26 cellular contexts compared by ENCODE assay signal in genomic region chr20:57611605-57612311, GRCh38. TPM values are rescaled to one million over a fixed set of nuclear protein-coding genes. Genes with fewer than 3 reads are reported as not detected.
DNase-seq lines count a peak whose midpoint lies in the region; ATAC-seq and TF ChIP-seq lines count a peak whose summit lies in the region.
"Had no signal": no experiment of that assay in that cellular context is flagged by ENCODE, and none has a peak within 500 bp of the region (broad histone marks: within the 10 kb centered on the region; RNA-seq: fewer than 3 reads in every experiment).

No MANE protein-coding gene starts in this region.

- H3K27me3 ChIP-seq in transverse colon: no peaks in the 10 kb centered on the region
- H3K27me3 ChIP-seq: neural progenitor cell, upper lobe of left lung had no signal

- no peaks in the 10 kb centered on the region for H3K27me3 Mint-ChIP-seq in activated T-cell treated with anti-CD3 and anti-CD28 coated beads, Interleukin-2, amount 50 U/mL, for 24 hours
- H3K27me3 Mint-ChIP-seq in activated T-cell treated with anti-CD3 and anti-CD28 coated beads, Interleukin-2, amount 50 U/mL, for 4 hours (ENCODE audit: low read depth): no peaks in the 10 kb centered on the region
- H3K27me3 Mint-ChIP-seq: B cell; stimulated activated naive CD8-positive, alpha-beta T cell treated with anti-CD3 and anti-CD28 coated beads, Interleukin-15, amount 100 ng/mL, for 72 hours; T-helper 17 cell had no signal

- DNase-seq in activated T-cell treated with anti-CD3 and anti-CD28 coated beads, Interleukin-2, amount 50 U/mL, for 24 hours: peak; percentile 14
- no peak for DNase-seq in activated T-cell treated with anti-CD3 and anti-CD28 coated beads, Interleukin-2, amount 50 U/mL, for 4 hours
- DNase-seq in left cardiac atrium (no peak), mucosa of descending colon (peak in 1 of 3 donors; percentile 39), transverse colon (peak; percentile 6), NCI-H748 (lab: John Stamatoyannopoulos, UW; ENCODE audit: unreplicated experiment) (no peak)
- DNase-seq in stimulated activated naive CD8-positive, alpha-beta T cell treated with anti-CD3 and anti-CD28 coated beads, Interleukin-15, Interleukin-2, amounts not matched to agents 100 U/mL and 50 U/mL, for 24 hours: no peak
- DNase-seq in stimulated activated CD4-positive, alpha-beta T cell treated with anti-CD3 and anti-CD28 coated beads, Interleukin-4, amount 100 ng/mL, for 1 hour: no peak
- DNase-seq: activated CD4-positive, alpha-beta T cell treated with anti-CD3 and anti-CD28 coated beads, Interleukin-2, amount 50 U/mL, for 48 hours; activated naive CD4-positive, alpha-beta T cell treated with anti-CD3 and anti-CD28 coated beads, Interleukin-2, amount 50 U/mL, for 16 hours; COR-L47; DMS79 treated with DMSO at 0.1 percent for 48 hours; Kasumi-1; NCI-H1048; NCI-H2029; NCI-H2227 treated with DMSO at 0.1 percent for 48 hours; stimulated activated naive CD8-positive, alpha-beta T cell treated with anti-CD3 and anti-CD28 coated beads, Interleukin-15, amount 100 ng/mL, for 72 hours; T-helper 17 cell; WERI-Rb-1 had no signal

- H3K9me3 ChIP-seq in mucosa of descending colon (no peaks in the 10 kb centered on the region), transverse colon (no peaks in the 10 kb centered on the region)
- H3K9me3 ChIP-seq: SJCRH30, upper lobe of left lung had no signal

- no peak overlapping the region for H3K4me3 ChIP-seq in mucosa of descending colon
- H3K4me3 ChIP-seq in transverse colon: no peak overlapping the region
- H3K4me3 ChIP-seq: neural progenitor cell, SJCRH30, upper lobe of left lung had no signal

- WGBS in transverse colon (ENCODE audit: low coverage in 1 of 2), 2 donors: 43 to 84% methylated on average over 4 to 18 of the region's 18 CpGs

- H3K27ac Mint-ChIP-seq in activated T-cell treated with anti-CD3 and anti-CD28 coated beads, Interleukin-2, amount 50 U/mL, for 24 hours: no peak overlapping the region
- H3K27ac Mint-ChIP-seq: stimulated activated naive CD8-positive, alpha-beta T cell treated with anti-CD3 and anti-CD28 coated beads, Interleukin-15, amount 100 ng/mL, for 72 hours had no signal

- no peaks in the 10 kb centered on the region for H3K9me3 Mint-ChIP-seq in activated T-cell treated with anti-CD3 and anti-CD28 coated beads, Interleukin-2, amount 50 U/mL, for 24 hours
- H3K9me3 Mint-ChIP-seq in activated T-cell treated with anti-CD3 and anti-CD28 coated beads, Interleukin-2, amount 50 U/mL, for 4 hours: no peaks in the 10 kb centered on the region
- H3K9me3 Mint-ChIP-seq: neural progenitor cell; stimulated activated naive CD8-positive, alpha-beta T cell treated with anti-CD3 and anti-CD28 coated beads, Interleukin-15, amount 100 ng/mL, for 72 hours had no signal

- in situ Hi-C loops in transverse colon (cut with MboI; ENCODE audit: low pct_ligation_motif_present in 1 of 4, low pct_unique_long_range_greater_than_20kb in 1 of 4, low sequenced_read_pairs in 3 of 4): loop anchor here in 1 of 4 donors (25.0 kb wide), 1 partner anchor 224 kb away; the partner anchor contains the start of gene RBM38

- H3K36me3 Mint-ChIP-seq in activated T-cell treated with anti-CD3 and anti-CD28 coated beads, Interleukin-2, amount 50 U/mL, for 24 hours (ENCODE audit: low read depth): peaks cover 51% of the 10 kb centered on the region
- H3K36me3 Mint-ChIP-seq in activated T-cell treated with anti-CD3 and anti-CD28 coated beads, Interleukin-2, amount 50 U/mL, for 4 hours (ENCODE audit: insufficient read depth): peaks cover 21% of the 10 kb centered on the region
- H3K36me3 Mint-ChIP-seq: neural progenitor cell had no signal

- H3K4me1 ChIP-seq in mucosa of descending colon (ENCODE audit: low read depth) (no peaks in the 10 kb centered on the region), transverse colon (no peaks in the 10 kb centered on the region)
- H3K4me1 ChIP-seq: neural progenitor cell, SJCRH30, upper lobe of left lung had no signal

- no peak for TF ChIP-seq POLR2A in transverse colon (IDR thresholded peaks at IDR 0.05)

- H3K36me3 ChIP-seq in mucosa of descending colon (ENCODE audit: low read depth) (no peaks in the 10 kb centered on the region), transverse colon (no peaks in the 10 kb centered on the region)
- H3K36me3 ChIP-seq: neural progenitor cell, SJCRH30, upper lobe of left lung, WERI-Rb-1 had no signal

- TF ChIP-seq CTCF in mucosa of descending colon (IDR thresholded peaks at IDR 0.05): no peak
- no peak for TF ChIP-seq CTCF in transverse colon (IDR thresholded peaks at IDR 0.05)

- no peaks in the 10 kb centered on the region for H3K4me1 Mint-ChIP-seq in activated T-cell treated with anti-CD3 and anti-CD28 coated beads, Interleukin-2, amount 50 U/mL, for 24 hours (ENCODE audit: low read depth)
- peaks cover 1% of the 10 kb centered on the region for H3K4me1 Mint-ChIP-seq in activated T-cell treated with anti-CD3 and anti-CD28 coated beads, Interleukin-2, amount 50 U/mL, for 4 hours (ENCODE audit: low read depth)

- no peak for ATAC-seq in activated T-cell treated with anti-CD3 and anti-CD28 coated beads, Interleukin-2, amount 50 U/mL, for 4 hours
- peak; percentile 35 to 58 for ATAC-seq in left cardiac atrium
- peak; percentile 25 for ATAC-seq in mucosa of descending colon
- no peak for ATAC-seq in stimulated activated naive CD8-positive, alpha-beta T cell treated with anti-CD3 and anti-CD28 coated beads, Interleukin-15, Interleukin-2, amounts not matched to agents 100 U/mL and 50 U/mL, for 24 hours
- ATAC-seq: stimulated activated naive CD8-positive, alpha-beta T cell treated with anti-CD3 and anti-CD28 coated beads, Interleukin-15, amount 100 ng/mL, for 72 hours; T-helper 17 cell had no signal

- intact Hi-C loops in left cardiac atrium (cut with DNase I) (loop anchor here in 1 of 2 donors (5.0 kb wide), 1 partner anchor 591 kb away; no protein-coding TSS in a partner anchor), mucosa of descending colon (cut with DNase I, micrococcal nuclease) (no loop called here), transverse colon (cut with DNase I; ENCODE audit: low total_unique reads) (no loop called here)

- H3K27ac ChIP-seq in transverse colon: no peak overlapping the region
- H3K27ac ChIP-seq: neural progenitor cell, SJCRH30, upper lobe of left lung, WERI-Rb-1 had no signal

- TF ChIP-seq EP300 in transverse colon (IDR thresholded peaks at IDR 0.05; ENCODE audit: low read depth): no peak

- H3K4me3 Mint-ChIP-seq in activated T-cell treated with anti-CD3 and anti-CD28 coated beads, Interleukin-2, amount 50 U/mL, for 24 hours: no peak overlapping the region
- H3K4me3 Mint-ChIP-seq in activated T-cell treated with anti-CD3 and anti-CD28 coated beads, Interleukin-2, amount 50 U/mL, for 4 hours: no peak overlapping the region
- H3K4me3 Mint-ChIP-seq: B cell; neural progenitor cell; stimulated activated naive CD8-positive, alpha-beta T cell treated with anti-CD3 and anti-CD28 coated beads, Interleukin-15, amount 100 ng/mL, for 72 hours; T-helper 17 cell had no signal

RNA-seq across cellular contexts. Expression of gene ZBP1, which starts 8.5 kb away (rescaled TPM):
- under 1 TPM in 2 of 3 donors, not detected in 1; 0.13 to 0.27 TPM for total RNA-seq in activated T-cell treated with anti-CD3 and anti-CD28 coated beads, Interleukin-2, amount 50 U/mL, for 4 hours
- total RNA-seq in left cardiac atrium: under 1 TPM in 1 of 2 donors, not detected in 1; 0.47 TPM
- total RNA-seq in mucosa of descending colon: 10 to 100 TPM in 1 of 3 donors, 1 to 10 TPM in 2; 1.8 to 12.8 (median 3.6) TPM
- 1 to 10 TPM in 2 of 4 donors, not detected in 2; 1.6 to 4.4 TPM for total RNA-seq in transverse colon
- total RNA-seq: A172, dermis microvascular lymphatic vessel endothelial cell, endothelial cell of umbilical vein had no signal

RNA-seq across cellular contexts. Expression of gene PCK1, which starts 50.8 kb away (rescaled TPM):
- under 1 TPM; 0.21 to 0.68 (median 0.22) TPM for total RNA-seq in activated T-cell treated with anti-CD3 and anti-CD28 coated beads, Interleukin-2, amount 50 U/mL, for 4 hours
- total RNA-seq in left cardiac atrium (10 to 100 TPM; 21.6 to 72.2 TPM), mucosa of descending colon (100 to 1,000 TPM; 134 to 467 (median 136) TPM), transverse colon (100 to 1,000 TPM; 395 to 794 (median 739) TPM)
- total RNA-seq: A172, B cell, dermis microvascular lymphatic vessel endothelial cell, endothelial cell of umbilical vein, SJCRH30, T-helper 17 cell had no signal

Comparison
In these comparisons a context has a peak if more than half of its experiments do, and no peak if none do; other contexts are left out.
1. DNase-seq: peak in activated T-cell treated with anti-CD3 and anti-CD28 coated beads, Interleukin-2, amount 50 U/mL, for 24 hours (single experiment) and transverse colon (single experiment); none in activated T-cell treated with anti-CD3 and anti-CD28 coated beads, Interleukin-2, amount 50 U/mL, for 4 hours (single experiment), left cardiac atrium (single experiment), stimulated activated naive CD8-positive, alpha-beta T cell treated with anti-CD3 and anti-CD28 coated beads, Interleukin-15, Interleukin-2, amounts not matched to agents 100 U/mL and 50 U/mL, for 24 hours (single experiment), stimulated activated CD4-positive, alpha-beta T cell treated with anti-CD3 and anti-CD28 coated beads, Interleukin-4, amount 100 ng/mL, for 1 hour (single experiment) and NCI-H748 (single experiment).
2. ATAC-seq: peak in left cardiac atrium (2 of 2) and mucosa of descending colon (single experiment); none in activated T-cell treated with anti-CD3 and anti-CD28 coated beads, Interleukin-2, amount 50 U/mL, for 4 hours (0 of 2) and stimulated activated naive CD8-positive, alpha-beta T cell treated with anti-CD3 and anti-CD28 coated beads, Interleukin-15, Interleukin-2, amounts not matched to agents 100 U/mL and 50 U/mL, for 24 hours (single experiment).
3. RNA of gene PCK1, which starts 50.8 kb away (total RNA-seq): 395 to 794 TPM in transverse colon, 134 to 467 TPM in mucosa of descending colon and 21.6 to 72.2 TPM in left cardiac atrium; 0.21 to 0.68 TPM in activated T-cell treated with anti-CD3 and anti-CD28 coated beads, Interleukin-2, amount 50 U/mL, for 4 hours; every median in the first group is over 10 times any median in the second.